1 cellular context compared by ENCODE assay signal in the genomic region with DNA sequence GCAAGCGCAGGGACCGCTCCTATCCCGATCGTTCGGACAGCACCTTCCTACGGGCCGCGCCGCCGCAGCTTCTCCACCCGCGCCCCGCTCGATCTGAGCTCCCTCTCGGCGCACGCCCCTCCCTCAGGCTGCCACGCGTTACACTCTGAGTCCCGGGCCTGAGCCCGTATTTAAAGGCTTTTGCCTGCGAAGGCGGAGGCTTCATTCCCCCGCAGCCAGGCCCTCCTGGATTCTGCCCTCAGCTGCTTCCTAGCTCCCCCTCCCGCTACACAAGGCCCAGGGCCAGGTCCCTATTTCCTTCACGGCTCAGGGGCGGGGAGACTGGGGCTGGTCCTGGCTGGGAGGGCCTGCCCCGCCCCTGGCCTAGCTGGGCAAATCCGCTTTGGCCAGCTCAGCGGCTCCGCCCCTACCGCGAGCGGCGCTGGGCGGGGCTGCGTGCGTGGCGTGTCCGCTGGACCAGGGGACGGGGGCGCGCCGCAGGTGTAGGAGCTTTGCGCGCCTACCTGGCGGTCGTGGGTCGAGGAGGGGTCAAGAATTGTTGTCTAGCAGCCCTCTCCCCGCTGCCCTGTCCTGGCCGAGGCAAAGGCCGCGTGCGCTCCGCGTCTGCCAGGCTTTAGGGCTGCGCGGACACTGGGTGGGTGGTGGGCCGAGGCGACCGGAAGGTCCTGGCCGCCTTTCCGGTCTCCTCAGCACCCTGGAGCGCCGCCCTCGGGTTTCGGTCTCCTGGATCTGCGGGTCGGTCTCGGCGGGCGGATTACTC.
TF ChIP-seq lines count a peak whose summit lies in the region.

A gene (minus strand): TSS at position 144 of the 760 bp plus-strand sequence. CDS start 5,927 bp downstream, outside the sequence.

TF ChIP-seq in HepG2, 621 proteins besides CTCF, POLR2A, EP300 and RAD21 (continued from another document and continues in another):
- TF ChIP-seq, protein P1, sequence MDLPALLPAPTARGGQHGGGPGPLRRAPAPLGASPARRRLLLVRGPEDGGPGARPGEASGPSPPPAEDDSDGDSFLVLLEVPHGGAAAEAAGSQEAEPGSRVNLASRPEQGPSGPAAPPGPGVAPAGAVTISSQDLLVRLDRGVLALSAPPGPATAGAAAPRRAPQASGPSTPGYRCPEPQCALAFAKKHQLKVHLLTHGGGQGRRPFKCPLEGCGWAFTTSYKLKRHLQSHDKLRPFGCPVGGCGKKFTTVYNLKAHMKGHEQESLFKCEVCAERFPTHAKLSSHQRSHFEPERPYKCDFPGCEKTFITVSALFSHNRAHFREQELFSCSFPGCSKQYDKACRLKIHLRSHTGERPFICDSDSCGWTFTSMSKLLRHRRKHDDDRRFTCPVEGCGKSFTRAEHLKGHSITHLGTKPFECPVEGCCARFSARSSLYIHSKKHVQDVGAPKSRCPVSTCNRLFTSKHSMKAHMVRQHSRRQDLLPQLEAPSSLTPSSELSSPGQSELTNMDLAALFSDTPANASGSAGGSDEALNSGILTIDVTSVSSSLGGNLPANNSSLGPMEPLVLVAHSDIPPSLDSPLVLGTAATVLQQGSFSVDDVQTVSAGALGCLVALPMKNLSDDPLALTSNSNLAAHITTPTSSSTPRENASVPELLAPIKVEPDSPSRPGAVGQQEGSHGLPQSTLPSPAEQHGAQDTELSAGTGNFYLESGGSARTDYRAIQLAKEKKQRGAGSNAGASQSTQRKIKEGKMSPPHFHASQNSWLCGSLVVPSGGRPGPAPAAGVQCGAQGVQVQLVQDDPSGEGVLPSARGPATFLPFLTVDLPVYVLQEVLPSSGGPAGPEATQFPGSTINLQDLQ (CRISPR knock-in tag; IDR thresholded peaks at IDR 0.05), result peak; percentile 89
- TF ChIP-seq ZFP36 (IDR thresholded peaks at IDR 0.05; ENCODE audit: borderline replicate concordance, low read depth, low read length, partially characterized antibody) (no peak), ZNF160 (CRISPR knock-in tag; IDR thresholded peaks at IDR 0.05) (peak; percentile 74; the same call in 1 of the 2 replicates), ZNF234 (CRISPR knock-in tag; conservative IDR thresholded peaks at IDR 0.05) (peak; percentile 82; the same call in 1 of the 2 replicates), DNMT1 (CRISPR knock-in tag; IDR thresholded peaks at IDR 0.05) (peak; percentile 95), NRL (CRISPR knock-in tag; IDR thresholded peaks at IDR 0.05; ENCODE audit: borderline replicate concordance) (peak; percentile 94), ZBTB20 (CRISPR knock-in tag; IDR thresholded peaks at IDR 0.05; ENCODE audit: borderline replicate concordance, low read depth) (no peak; the same call in 1 of the 2 replicates), KLF6 (CRISPR knock-in tag; IDR thresholded peaks at IDR 0.05) (peak; percentile 88), ZKSCAN8 (CRISPR knock-in tag; IDR thresholded peaks at IDR 0.05; ENCODE audit: borderline replicate concordance) (peak; percentile 83; the same call in 1 of the 2 replicates), RARA (CRISPR knock-in tag; IDR thresholded peaks at IDR 0.05) (peak; percentile 49), ZBTB42 (CRISPR knock-in tag; IDR thresholded peaks at IDR 0.05) (no peak; the same call in 1 of the 2 replicates), CREB1 (IDR thresholded peaks at IDR 0.05) (peak; percentile 65; the same call in 1 of the 2 replicates), CREB1 (CRISPR knock-in tag; IDR thresholded peaks at IDR 0.05) (peak; percentile 81; the same call in 1 of the 2 replicates), ZNF546 (CRISPR knock-in tag; conservative IDR thresholded peaks at IDR 0.05) (peak; percentile 55), ZBTB1 (CRISPR knock-in tag; IDR thresholded peaks at IDR 0.05; ENCODE audit: borderline replicate concordance) (no peak), SCMH1 (CRISPR knock-in tag; IDR thresholded peaks at IDR 0.05; ENCODE audit: borderline replicate concordance) (no peak), STAT5B (CRISPR knock-in tag; IDR thresholded peaks at IDR 0.05) (peak; percentile 66; the same call in 1 of the 2 replicates), TAF15 (IDR thresholded peaks at IDR 0.05; ENCODE audit: low read depth, low read length, poor library complexity, severe bottlenecking) (peak; percentile 71), MIER2 (CRISPR knock-in tag; IDR thresholded peaks at IDR 0.05) (peak; percentile 73), HMG20A (CRISPR knock-in tag; IDR thresholded peaks at IDR 0.05; ENCODE audit: borderline replicate concordance) (no peak), MYNN (CRISPR knock-in tag; IDR thresholded peaks at IDR 0.05; ENCODE audit: low read depth) (no peak; the same call in 1 of the 2 replicates), ZNF773 (CRISPR knock-in tag; IDR thresholded peaks at IDR 0.05; ENCODE audit: borderline replicate concordance) (peak; percentile 61; the same call in 1 of the 2 replicates), WIZ (CRISPR knock-in tag; IDR thresholded peaks at IDR 0.05) (peak; percentile 90), ZNF24 (IDR thresholded peaks at IDR 0.05) (no peak), SMC3 (IDR thresholded peaks at IDR 0.05; ENCODE audit: low read length) (no peak), ZFP37 (CRISPR knock-in tag; IDR thresholded peaks at IDR 0.05; ENCODE audit: borderline replicate concordance) (peak; percentile 37; the same call in 1 of the 2 replicates), ZKSCAN1 (IDR thresholded peaks at IDR 0.05; ENCODE audit: low read length) (no peak), ZSCAN22 (CRISPR knock-in tag; IDR thresholded peaks at IDR 0.05) (no peak)
- TF ChIP-seq, protein P2, sequence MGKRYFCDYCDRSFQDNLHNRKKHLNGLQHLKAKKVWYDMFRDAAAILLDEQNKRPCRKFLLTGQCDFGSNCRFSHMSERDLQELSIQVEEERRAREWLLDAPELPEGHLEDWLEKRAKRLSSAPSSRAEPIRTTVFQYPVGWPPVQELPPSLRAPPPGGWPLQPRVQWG (CRISPR knock-in tag; IDR thresholded peaks at IDR 0.05; ENCODE audit: borderline replicate concordance, low read depth), result no peak
- TF ChIP-seq, protein P3, sequence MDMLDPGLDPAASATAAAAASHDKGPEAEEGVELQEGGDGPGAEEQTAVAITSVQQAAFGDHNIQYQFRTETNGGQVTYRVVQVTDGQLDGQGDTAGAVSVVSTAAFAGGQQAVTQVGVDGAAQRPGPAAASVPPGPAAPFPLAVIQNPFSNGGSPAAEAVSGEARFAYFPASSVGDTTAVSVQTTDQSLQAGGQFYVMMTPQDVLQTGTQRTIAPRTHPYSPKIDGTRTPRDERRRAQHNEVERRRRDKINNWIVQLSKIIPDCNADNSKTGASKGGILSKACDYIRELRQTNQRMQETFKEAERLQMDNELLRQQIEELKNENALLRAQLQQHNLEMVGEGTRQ (IDR thresholded peaks at IDR 0.05; ENCODE audit: low read depth, low read length), result no peak
- TF ChIP-seq, protein P3 (CRISPR knock-in tag; IDR thresholded peaks at IDR 0.05; ENCODE audit: borderline replicate concordance), result peak; percentile 42; the same call in 1 of the 2 replicates
- TF ChIP-seq, protein P4, sequence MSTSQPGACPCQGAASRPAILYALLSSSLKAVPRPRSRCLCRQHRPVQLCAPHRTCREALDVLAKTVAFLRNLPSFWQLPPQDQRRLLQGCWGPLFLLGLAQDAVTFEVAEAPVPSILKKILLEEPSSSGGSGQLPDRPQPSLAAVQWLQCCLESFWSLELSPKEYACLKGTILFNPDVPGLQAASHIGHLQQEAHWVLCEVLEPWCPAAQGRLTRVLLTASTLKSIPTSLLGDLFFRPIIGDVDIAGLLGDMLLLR (CRISPR knock-in tag; IDR thresholded peaks at IDR 0.05), result peak; percentile 81
- TF ChIP-seq, protein P5, sequence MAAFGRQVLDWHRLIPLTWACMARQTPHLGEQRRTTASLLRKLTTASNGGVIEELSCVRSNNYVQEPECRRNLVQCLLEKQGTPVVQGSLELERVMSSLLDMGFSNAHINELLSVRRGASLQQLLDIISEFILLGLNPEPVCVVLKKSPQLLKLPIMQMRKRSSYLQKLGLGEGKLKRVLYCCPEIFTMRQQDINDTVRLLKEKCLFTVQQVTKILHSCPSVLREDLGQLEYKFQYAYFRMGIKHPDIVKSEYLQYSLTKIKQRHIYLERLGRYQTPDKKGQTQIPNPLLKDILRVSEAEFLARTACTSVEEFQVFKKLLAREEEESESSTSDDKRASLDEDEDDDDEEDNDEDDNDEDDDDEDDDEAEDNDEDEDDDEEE (CRISPR knock-in tag; IDR thresholded peaks at IDR 0.05), result no peak; the same call in none of the 2 replicates
- TF ChIP-seq, protein P6, sequence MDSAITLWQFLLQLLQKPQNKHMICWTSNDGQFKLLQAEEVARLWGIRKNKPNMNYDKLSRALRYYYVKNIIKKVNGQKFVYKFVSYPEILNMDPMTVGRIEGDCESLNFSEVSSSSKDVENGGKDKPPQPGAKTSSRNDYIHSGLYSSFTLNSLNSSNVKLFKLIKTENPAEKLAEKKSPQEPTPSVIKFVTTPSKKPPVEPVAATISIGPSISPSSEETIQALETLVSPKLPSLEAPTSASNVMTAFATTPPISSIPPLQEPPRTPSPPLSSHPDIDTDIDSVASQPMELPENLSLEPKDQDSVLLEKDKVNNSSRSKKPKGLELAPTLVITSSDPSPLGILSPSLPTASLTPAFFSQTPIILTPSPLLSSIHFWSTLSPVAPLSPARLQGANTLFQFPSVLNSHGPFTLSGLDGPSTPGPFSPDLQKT (CRISPR knock-in tag; IDR thresholded peaks at IDR 0.05; ENCODE audit: borderline replicate concordance), result no peak
- TF ChIP-seq, protein P7, sequence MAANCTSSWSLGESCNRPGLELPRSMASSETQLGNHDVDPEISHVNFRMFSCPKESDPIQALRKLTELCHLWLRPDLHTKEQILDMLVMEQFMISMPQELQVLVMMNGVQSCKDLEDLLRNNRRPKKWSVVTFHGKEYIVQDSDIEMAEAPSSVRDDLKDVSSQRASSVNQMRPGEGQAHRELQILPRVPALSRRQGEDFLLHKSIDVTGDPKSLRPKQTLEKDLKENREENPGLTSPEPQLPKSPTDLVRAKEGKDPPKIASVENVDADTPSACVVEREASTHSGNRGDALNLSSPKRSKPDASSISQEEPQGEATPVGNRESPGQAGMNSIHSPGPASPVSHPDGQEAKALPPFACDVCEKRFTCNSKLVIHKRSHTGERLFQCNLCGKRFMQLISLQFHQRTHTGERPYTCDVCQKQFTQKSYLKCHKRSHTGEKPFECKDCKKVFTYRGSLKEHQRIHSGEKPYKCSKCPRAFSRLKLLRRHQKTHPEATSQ (CRISPR knock-in tag; IDR thresholded peaks at IDR 0.05; ENCODE audit: borderline replicate concordance), result peak; percentile 77; the same call in 1 of the 2 replicates
- TF ChIP-seq, protein P8, sequence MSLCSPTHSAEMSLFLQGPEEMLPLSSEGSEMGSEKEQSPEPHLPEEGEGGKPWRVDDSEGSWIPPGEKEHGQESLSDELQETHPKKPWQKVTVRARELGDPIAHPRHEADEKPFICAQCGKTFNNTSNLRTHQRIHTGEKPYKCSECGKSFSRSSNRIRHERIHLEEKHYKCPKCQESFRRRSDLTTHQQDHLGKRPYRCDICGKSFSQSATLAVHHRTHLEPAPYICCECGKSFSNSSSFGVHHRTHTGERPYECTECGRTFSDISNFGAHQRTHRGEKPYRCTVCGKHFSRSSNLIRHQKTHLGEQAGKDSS (CRISPR knock-in tag; IDR thresholded peaks at IDR 0.05; ENCODE audit: borderline replicate concordance, low read depth), result 0 out of 2 replicates have a peak, but pooled peaks have one; percentile 41
- TF ChIP-seq, protein P9, sequence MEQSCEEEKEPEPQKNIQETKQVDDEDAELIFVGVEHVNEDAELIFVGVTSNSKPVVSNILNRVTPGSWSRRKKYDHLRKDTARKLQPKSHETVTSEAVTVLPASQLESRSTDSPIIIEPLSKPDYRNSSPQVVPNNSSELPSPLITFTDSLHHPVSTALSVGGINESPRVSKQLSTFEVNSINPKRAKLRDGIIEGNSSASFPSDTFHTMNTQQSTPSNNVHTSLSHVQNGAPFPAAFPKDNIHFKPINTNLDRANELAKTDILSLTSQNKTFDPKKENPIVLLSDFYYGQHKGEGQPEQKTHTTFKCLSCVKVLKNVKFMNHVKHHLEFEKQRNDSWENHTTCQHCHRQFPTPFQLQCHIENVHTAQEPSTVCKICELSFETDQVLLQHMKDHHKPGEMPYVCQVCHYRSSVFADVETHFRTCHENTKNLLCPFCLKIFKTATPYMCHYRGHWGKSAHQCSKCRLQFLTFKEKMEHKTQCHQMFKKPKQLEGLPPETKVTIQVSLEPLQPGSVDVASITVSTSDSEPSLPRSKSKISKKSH (CRISPR knock-in tag; IDR thresholded peaks at IDR 0.05; ENCODE audit: borderline replicate concordance), result peak; percentile 59; the same call in 1 of the 2 replicates
